8 cellular contexts compared by ENCODE assay signal in genomic region chr10:119516381-119517234, GRCh38. TPM values are rescaled to one million over a fixed set of nuclear protein-coding genes. Genes with fewer than 3 reads are reported as not detected.
DNase-seq lines count a peak whose midpoint lies in the region; ATAC-seq and TF ChIP-seq lines count a peak whose summit lies in the region.

No MANE protein-coding gene starts in this region.

- H3F3A ChIP-seq in Loucy (ENCODE audit: low read depth) (no peaks in the 10 kb centered on the region), GM23248 (ENCODE audit: insufficient read depth) (peaks cover 4% of the 10 kb centered on the region; the same call in 1 of the 2 replicates)

- H3K36me3 ChIP-seq in Loucy (ENCODE audit: insufficient read depth, low read length) = peaks cover 14% of the 10 kb centered on the region; the same call in 1 of the 2 replicates
- no peaks in the 10 kb centered on the region; the same call in 1 of the 2 replicates for H3K36me3 ChIP-seq in GM23248 (ENCODE audit: low read depth)

- no peaks in the 10 kb centered on the region for H3K27me3 Mint-ChIP-seq in activated CD8-positive, alpha-beta T cell treated with anti-CD3 and anti-CD28 coated beads for 36 hours

- peak overlapping the region; percentile 91 for H3K27ac Mint-ChIP-seq in activated CD8-positive, alpha-beta T cell treated with anti-CD3 and anti-CD28 coated beads for 36 hours

- peak overlapping the region; percentile 17 for H3K4me2 ChIP-seq in Loucy (ENCODE audit: low read depth, low read length, poor library complexity, severe bottlenecking)
- no peak overlapping the region for H3K4me2 ChIP-seq in GM23248 (ENCODE audit: unreplicated experiment)

- CTCF ChIA-PET in activated CD8-positive, alpha-beta T cell treated with anti-CD3 and anti-CD28 coated beads for 36 hours (lab: Charles Lee) = interaction anchor here (1.0 to 6.0 kb wide), 7 partner anchors 8 to 170 kb away, joined by 3 to 38 read pairs (median 5); partner anchors contain the start of gene RGS10

- H4K20me1 ChIP-seq in Loucy (ENCODE audit: insufficient read depth, low read length, poor library complexity, severe bottlenecking) = no peaks in the 10 kb centered on the region
- no peaks in the 10 kb centered on the region for H4K20me1 ChIP-seq in GM23248 (ENCODE audit: insufficient read depth)

- H3K79me2 ChIP-seq in Loucy (ENCODE audit: insufficient read depth, low read length) = no peaks in the 10 kb centered on the region
- no peaks in the 10 kb centered on the region for H3K79me2 ChIP-seq in GM23248 (ENCODE audit: insufficient read depth)

- H2AFZ ChIP-seq in Loucy (ENCODE audit: low read length) = no peak overlapping the region
- no peak overlapping the region for H2AFZ ChIP-seq in GM23248

- peak; percentile 83 for DNase-seq in activated CD8-positive, alpha-beta T cell treated with anti-CD3 and anti-CD28 coated beads for 36 hours
- DNase-seq in left ventricle myocardium superior (peak; percentile 43), NCI-H146 (lab: John Stamatoyannopoulos, UW) (no peak), GM23248 (no peak)
- DNase-seq in stimulated activated CD8-positive, alpha-beta memory T cell treated with anti-CD3 and anti-CD28 coated beads, Interleukin-15, amount 100 ng/mL, for 48 hours (ENCODE audit: low read depth in 2 of 2) = peak; percentile 63

- intact Hi-C loops in activated CD8-positive, alpha-beta T cell treated with anti-CD3 and anti-CD28 coated beads for 36 hours (cut with micrococcal nuclease) = no loop called here
- intact Hi-C loops in left ventricle myocardium superior (cut with micrococcal nuclease) = no loop called here

- no peaks in the 10 kb centered on the region for H3K9me2 ChIP-seq in Loucy (replicated peaks; ENCODE audit: low read depth, low read length)
- no peaks in the 10 kb centered on the region for H3K9me2 ChIP-seq in GM23248 (ENCODE audit: insufficient read depth)

- no peak for TF ChIP-seq CTCF in Loucy (conservative IDR thresholded peaks at IDR 0.05; ENCODE audit: low read length)
- TF ChIP-seq CTCF in activated CD8-positive, alpha-beta T cell treated with anti-CD3 and anti-CD28 coated beads for 36 hours (IDR thresholded peaks at IDR 0.05) = no peak

- H3K9me3 Mint-ChIP-seq in activated CD8-positive, alpha-beta T cell treated with anti-CD3 and anti-CD28 coated beads for 36 hours = no peaks in the 10 kb centered on the region

- peaks cover 69% of the 10 kb centered on the region for H3K36me3 Mint-ChIP-seq in activated CD8-positive, alpha-beta T cell treated with anti-CD3 and anti-CD28 coated beads for 36 hours (ENCODE audit: low read depth)

- in situ Hi-C loops in GM23248 (cut with MboI) = no loop called here

- ATAC-seq in GM21737 (IDR thresholded peaks at IDR 0.05; ENCODE audit: unreplicated experiment) (peak; percentile 72), left ventricle myocardium superior (peak; percentile 48)
- ATAC-seq in activated CD8-positive, alpha-beta T cell treated with anti-CD3 and anti-CD28 coated beads for 36 hours = peak; percentile 83

- H3K4me1 ChIP-seq in Loucy (ENCODE audit: insufficient read depth, low read length, poor library complexity, severe bottlenecking) (peaks cover 18% of the 10 kb centered on the region), GM23248 (ENCODE audit: insufficient read depth) (peaks cover 12% of the 10 kb centered on the region)

- H3K27me3 ChIP-seq in Loucy (ENCODE audit: insufficient read depth, low read length, poor library complexity, severe bottlenecking) (no peaks in the 10 kb centered on the region), GM23248 (replicated peaks; ENCODE audit: insufficient read depth) (no peaks in the 10 kb centered on the region)

- peak overlapping the region; percentile 53 for H3K4me3 Mint-ChIP-seq in activated CD8-positive, alpha-beta T cell treated with anti-CD3 and anti-CD28 coated beads for 36 hours

- POLR2A ChIA-PET in activated CD8-positive, alpha-beta T cell treated with anti-CD3 and anti-CD28 coated beads for 36 hours (lab: Charles Lee) = interaction anchor here (0.6 to 6.2 kb wide), 12 partner anchors 8 to 30 kb away, joined by 3 to 58 read pairs (median 6); partner anchors contain the start of gene RGS10

- 88 to 93% methylated on average over 21 of the region's 21 CpGs for whole genome bisulfite sequencing in GM23248 (ENCODE audit: low coverage in 1 of 2, low lambda C conversion rate in 2 of 2, missing lambda C conversion rate in 2 of 2), 2 experiments

- H3K4me1 Mint-ChIP-seq in activated CD8-positive, alpha-beta T cell treated with anti-CD3 and anti-CD28 coated beads for 36 hours (ENCODE audit: low read depth) = peaks cover 75% of the 10 kb centered on the region

- H3K4me3 ChIP-seq in GM08714 (ENCODE audit: low read length) (peak overlapping the region; percentile 12; the same call in 1 of the 2 replicates), Loucy (ENCODE audit: low read length, poor library complexity, severe bottlenecking) (no peak overlapping the region), GM23248 (no peak overlapping the region)

- H3K9ac ChIP-seq in Loucy (ENCODE audit: low read depth, low read length, poor library complexity, severe bottlenecking) (peak overlapping the region; percentile 35), GM23248 (no peak overlapping the region)

- no peaks in the 10 kb centered on the region for H3K9me3 ChIP-seq in Loucy (ENCODE audit: insufficient read depth, low read depth, low read length)
- H3K9me3 ChIP-seq in GM23248 (ENCODE audit: low read depth) = no peaks in the 10 kb centered on the region

- H3K27ac ChIP-seq in GM23248 = no peak overlapping the region

RNA-seq across cellular contexts. Expression of gene RGS10, which starts 25.9 kb away (rescaled TPM):
- 100 to 1,000 TPM; 207 to 220 TPM for total RNA-seq in activated CD8-positive, alpha-beta T cell treated with anti-CD3 and anti-CD28 coated beads for 36 hours
- total RNA-seq in left ventricle myocardium superior = 7.0 TPM
- total RNA-seq in GM23248 (2014; rRNA removed; shearing (Covaris generic)) = 26.9 and 27.8 TPM in 2 replicates
- 38.7 and 40.3 TPM in 2 replicates for polyA plus RNA-seq in GM23248 (2016; fragmentation: Nextera tagmentation; extraction: Ambion mirVana)

Comparison
In these comparisons a context has a peak if more than half of its experiments do, and no peak if none do; other contexts are left out.
1. DNase-seq: peak in activated CD8-positive, alpha-beta T cell treated with anti-CD3 and anti-CD28 coated beads for 36 hours (single experiment), left ventricle myocardium superior (single experiment) and stimulated activated CD8-positive, alpha-beta memory T cell treated with anti-CD3 and anti-CD28 coated beads, Interleukin-15, amount 100 ng/mL, for 48 hours (2 of 2); none in NCI-H146 (single experiment) and GM23248 (single experiment).
2. Peak in every context shown above with its lines, with median percentiles within 50 percentile points of each other: ATAC-seq.